Comparison of ENCODE assay signal across 31 cellular contexts in genomic region chr3:141326626-141327025, GRCh38. TPM values are rescaled to one million over a fixed set of nuclear protein-coding genes. Genes with fewer than 3 reads are reported as not detected.
DNase-seq lines count a peak whose midpoint lies in the region; ATAC-seq, FAIRE-seq and TF ChIP-seq lines count a peak whose summit lies in the region.
"Had no signal": no experiment of that assay in that cellular context is flagged by ENCODE, and none has a peak within 500 bp of the region (broad histone marks: within the 10 kb centered on the region; RNA-seq: fewer than 3 reads in every experiment).

No MANE protein-coding gene starts in this region.

- no peaks in the 10 kb centered on the region for H4K20me1 ChIP-seq in K562 (replicated peaks; ENCODE audit: control insufficient read depth, insufficient read depth, low read length)

- H3K4me2 ChIP-seq in K562 (ENCODE audit: insufficient read depth, low read length), result no peak overlapping the region
- H3K4me2 ChIP-seq: smooth muscle cell had no signal

- 62% methylated on average over 3 of the region's 3 CpGs for WGBS in K562 (ENCODE audit: insufficient coverage, low coverage, missing lambda C conversion rate)
- 21 to 44% (median 35%) methylated on average over 3 of the region's 3 CpGs for WGBS in small intestine, 3 donors

- H3K9me3 ChIP-seq in K562 (replicated peaks; ENCODE audit: control insufficient read depth, insufficient read depth, low read depth, low read length), result no peaks in the 10 kb centered on the region
- no peaks in the 10 kb centered on the region for H3K9me3 ChIP-seq in small intestine (ENCODE audit: control insufficient read depth, low read depth)
- H3K9me3 ChIP-seq: breast epithelium, lower lobe of right lung, suprapubic skin had no signal

- peaks cover 12% of the 10 kb centered on the region for H3K4me1 Mint-ChIP-seq in activated CD4-positive, alpha-beta T cell treated with anti-CD3 and anti-CD28 coated beads, Interleukin-2, amount 10 ng/mL, durations not matched to agents 24 days and 14 days
- H3K4me1 Mint-ChIP-seq: CD14-positive monocyte had no signal

- H3K4me1 ChIP-seq in K562 (replicated peaks in 1 of 2; ENCODE audit: control insufficient read depth in 2 of 2, insufficient read depth in 2 of 2, low read length in 2 of 2), result peaks cover 0 to 29% of the 10 kb centered on the region in 2 experiments; a peak in 4 of 5 replicates
- H3K4me1 ChIP-seq in small intestine (ENCODE audit: control insufficient read depth in 2 of 2, insufficient read depth in 1 of 2, low read depth in 1 of 2, low read length in 1 of 2), result peaks cover 6 to 13% of the 10 kb centered on the region in 2 donors
- H3K4me1 ChIP-seq: breast epithelium, parathyroid adenoma had no signal

- no peaks in the 10 kb centered on the region for H3K9me1 ChIP-seq in K562 (ENCODE audit: control insufficient read depth, insufficient read depth, low read length)

- BruUV-seq in K562 (replicated peaks; lab: Mats Ljungman, UMichigan), result no TSS peak

- H3K27ac ChIP-seq in K562 (ENCODE audit: extremely low read depth, low read depth, low read length) (no peak overlapping the region), small intestine (ENCODE audit: low read depth in 1 of 2, low read length in 1 of 2) (peak overlapping the region in 1 of 2 donors; percentile 24)
- H3K27ac ChIP-seq: breast epithelium, lower lobe of right lung, parathyroid adenoma, suprapubic skin had no signal

- no peak for TF ChIP-seq RAD21 in K562 (CRISPR knock-in tag; conservative IDR thresholded peaks at IDR 0.05 in 1 of 2, IDR thresholded peaks at IDR 0.05 in 1 of 2)

- H3K4me3 ChIP-seq in K562 (no peak overlapping the region), kidney epithelial cell (ENCODE audit: low read depth, low read length) (peak overlapping the region; percentile 51), small intestine (ENCODE audit: low read depth in 1 of 2, low read length in 2 of 2) (no peak overlapping the region)
- H3K4me3 ChIP-seq: breast epithelium, lower lobe of right lung, suprapubic skin had no signal

- FAIRE-seq in K562 (lab: Jason Lieb, UNC) (no peak), small intestine (lab: Jason Lieb, UNC) (no peak)

- no peak for TF ChIP-seq EP300 in K562 (IDR thresholded peaks at IDR 0.05; ENCODE audit: low read length)

- H3K9me3 Mint-ChIP-seq in activated CD4-positive, alpha-beta T cell treated with anti-CD3 and anti-CD28 coated beads, Interleukin-2, amount 10 ng/mL, durations not matched to agents 24 days and 14 days, result no peaks in the 10 kb centered on the region
- H3K9me3 Mint-ChIP-seq: activated T-helper 2 cell treated with anti-CD3 and anti-CD28 coated beads, Interferon-gamma antibody, Interleukin-2, Interleukin-4, amounts not matched to agents 10 μg/mL and 5 μg/mL and 100 μg/mL, durations not matched to agents 14 hours and 24 hours and 36 hours; CD14-positive monocyte had no signal

- DNase-seq in DMS53 (lab: John Stamatoyannopoulos, UW), result peak; percentile 21
- no peak for DNase-seq in DMS53 treated with DMSO at 0.1 percent for 48 hours (lab: John Stamatoyannopoulos, UW; ENCODE audit: unreplicated experiment)
- no peak for DNase-seq in K562 (ENCODE audit: extremely low read depth in 1 of 4, low spot score in 3 of 4)
- no peak for DNase-seq in kidney epithelial cell (ENCODE audit: low read depth)
- DNase-seq in small intestine, result peak; percentile 36
- DNase-seq in activated CD4-positive, alpha-beta T cell treated with anti-CD3 and anti-CD28 coated beads, Interleukin-2, amount 10 ng/mL, durations not matched to agents 24 days and 14 days, result no peak
- DNase-seq in activated T-cell treated with anti-CD3 and anti-CD28 coated beads, Interleukin-2, amount 50 U/mL, for 1 hour, result no peak
- no peak for DNase-seq in activated naive CD4-positive, alpha-beta T cell (lab: John Stamatoyannopoulos, UW)
- DNase-seq: 8988T; activated CD4-positive, CD25-positive, alpha-beta regulatory T cell treated with anti-CD3 and anti-CD28 coated beads, Interleukin-2, amount 50 U/mL, for 72 hours; activated CD8-positive, alpha-beta T cell treated with anti-CD3 and anti-CD28 coated beads for 36 hours; amygdala; foreskin fibroblast; head of caudate nucleus; Kasumi-1; kidney; lower lobe of right lung; MV-4-11; NCI-H1436 treated with DMSO at 0.1 percent for 48 hours; NCI-H510A; OCI-M1; retina; stimulated activated naive CD4-positive, alpha-beta T cell; T-helper 17 cell had no signal

- intact Hi-C loops in K562 (cut with micrococcal nuclease), result no loop called here
- intact Hi-C loops in activated CD4-positive, alpha-beta T cell treated with anti-CD3 and anti-CD28 coated beads, Interleukin-2, amount 10 ng/mL, durations not matched to agents 24 days and 14 days (cut with micrococcal nuclease), result no loop called here

- TF ChIP-seq CTCF in K562 (IDR thresholded peaks at IDR 0.05 in 2 of 3, conservative IDR thresholded peaks at IDR 0.05 in 1 of 3; ENCODE audit: insufficient read depth in 2 of 3, low read depth in 1 of 3, low read length in 3 of 3) (no peak), kidney epithelial cell (IDR thresholded peaks at IDR 0.05; ENCODE audit: insufficient read depth, low read length, poor library complexity, severe bottlenecking) (no peak)

- in situ Hi-C loops in K562 (cut with MboI), result no loop called here

- H3K79me2 ChIP-seq in K562 (ENCODE audit: control insufficient read depth, insufficient read depth, low read length), result no peaks in the 10 kb centered on the region
- H3K79me2 ChIP-seq: parathyroid adenoma had no signal

- no peak for TF ChIP-seq POLR2A in K562 (conservative IDR thresholded peaks at IDR 0.05)

- H3K27ac Mint-ChIP-seq in activated CD4-positive, alpha-beta T cell treated with anti-CD3 and anti-CD28 coated beads, Interleukin-2, amount 10 ng/mL, durations not matched to agents 24 days and 14 days, result no peak overlapping the region
- H3K27ac Mint-ChIP-seq: activated CD8-positive, alpha-beta T cell treated with anti-CD3 and anti-CD28 coated beads for 36 hours; activated naive CD4-positive, alpha-beta T cell treated with anti-CD3 and anti-CD28 coated beads, Interleukin-2, amount 50 U/mL, for 72 hours; activated T-helper 2 cell treated with anti-CD3 and anti-CD28 coated beads, Interferon-gamma antibody, Interleukin-2, Interleukin-4, amounts not matched to agents 10 μg/mL and 5 μg/mL and 100 μg/mL, durations not matched to agents 14 hours and 24 hours and 36 hours; CD14-positive monocyte; T-helper 17 cell had no signal

- H3K36me3 Mint-ChIP-seq in activated CD4-positive, alpha-beta T cell treated with anti-CD3 and anti-CD28 coated beads, Interleukin-2, amount 10 ng/mL, durations not matched to agents 24 days and 14 days (ENCODE audit: low read depth), result no peaks in the 10 kb centered on the region
- H3K36me3 Mint-ChIP-seq: activated naive CD4-positive, alpha-beta T cell treated with anti-CD3 and anti-CD28 coated beads, Interleukin-2, amount 50 U/mL, for 72 hours; CD14-positive monocyte had no signal

- H3K27me3 Mint-ChIP-seq in activated CD4-positive, alpha-beta T cell treated with anti-CD3 and anti-CD28 coated beads, Interleukin-2, amount 10 ng/mL, durations not matched to agents 24 days and 14 days, result no peaks in the 10 kb centered on the region
- H3K27me3 Mint-ChIP-seq: activated CD8-positive, alpha-beta T cell treated with anti-CD3 and anti-CD28 coated beads for 36 hours had no signal

- no peaks in the 10 kb centered on the region for H3K27me3 ChIP-seq in K562 (ENCODE audit: control insufficient read depth in 2 of 2, insufficient read depth in 2 of 2, low read length in 2 of 2)
- H3K27me3 ChIP-seq in kidney epithelial cell (ENCODE audit: control insufficient read depth, insufficient read depth, low read length), result no peaks in the 10 kb centered on the region
- H3K27me3 ChIP-seq in small intestine (ENCODE audit: control insufficient read depth in 2 of 2, insufficient read depth in 2 of 2, low read length in 2 of 2), result no peaks in the 10 kb centered on the region
- H3K27me3 ChIP-seq: breast epithelium, suprapubic skin had no signal

- H3K4me3 Mint-ChIP-seq in activated CD4-positive, alpha-beta T cell treated with anti-CD3 and anti-CD28 coated beads, Interleukin-2, amount 10 ng/mL, durations not matched to agents 24 days and 14 days, result no peak overlapping the region
- H3K4me3 Mint-ChIP-seq: activated CD8-positive, alpha-beta T cell treated with anti-CD3 and anti-CD28 coated beads for 36 hours; CD14-positive monocyte; T-helper 17 cell had no signal

- H3K9ac ChIP-seq in K562 (ENCODE audit: insufficient read depth in 1 of 2, low read depth in 2 of 2, low read length in 2 of 2), result no peak overlapping the region
- H3K9ac ChIP-seq: parathyroid adenoma had no signal

- CTCF ChIA-PET in K562 (lab: Yijun Ruan, JAX; ENCODE audit: low intra/inter-chr PET ratio), result no interaction called here

- POLR2A ChIA-PET in K562 (lab: Yijun Ruan, JAX), result no interaction called here

- H2AFZ ChIP-seq in K562 (ENCODE audit: low read depth, low read length), result peak overlapping the region; percentile 20; the same call in 1 of the 2 replicates
- H2AFZ ChIP-seq: parathyroid adenoma had no signal

- no peak for ATAC-seq in K562
- ATAC-seq: activated CD8-positive, alpha-beta T cell treated with anti-CD3 and anti-CD28 coated beads for 36 hours; activated naive CD4-positive, alpha-beta T cell treated with anti-CD3 and anti-CD28 coated beads, Interleukin-2, amount 50 U/mL, for 72 hours; lower lobe of right lung; T-helper 17 cell had no signal

- H3K36me3 ChIP-seq in K562 (ENCODE audit: control insufficient read depth, insufficient read depth, low read length) (no peaks in the 10 kb centered on the region), kidney epithelial cell (ENCODE audit: control insufficient read depth, insufficient read depth, low read length) (no peaks in the 10 kb centered on the region), small intestine (ENCODE audit: control insufficient read depth in 2 of 2, insufficient read depth in 2 of 2, low read length in 2 of 2) (no peaks in the 10 kb centered on the region)
- H3K36me3 ChIP-seq: breast epithelium, lower lobe of right lung, suprapubic skin had no signal

RNA-seq across cellular contexts. Expression of gene ZBTB38, which starts 41.7 kb away (rescaled TPM):
- 53.5 and 97.8 TPM in 2 replicates for total RNA-seq in K562 (2011; cell fraction: chromatin; rRNA removed; ENCODE audit: low replicate concordance)
- 22.0 and 29.1 TPM in 2 replicates for total RNA-seq in K562 (2011; cell fraction: nucleolus; rRNA removed)
- total RNA-seq in K562 (2011; cell fraction: nucleoplasm; rRNA removed), result 61.7 and 84.8 TPM in 2 replicates
- total RNA-seq in K562 (2014; rRNA removed) (22.9 and 24.8 TPM in 2 replicates), K562 (2014; rRNA removed; fragmentation: Illumina TruSeq; extraction: Trizol) (39.4 and 43.6 TPM in 2 replicates), K562 (2015; rRNA removed; fragmentation: Illumina TruSeq; extraction: Trizol) (33.5 and 33.7 TPM in 2 replicates), K562 (2021) (30.7 and 36.3 TPM in 2 replicates), kidney epithelial cell (85.4 and 87.0 TPM in 2 replicates)
- polyA plus RNA-seq in K562 (2011; rRNA removed) (18.0 and 22.5 TPM in 2 replicates), K562 (2014; fragmentation: Illumina TruSeq; extraction: Trizol) (24.0 and 26.2 TPM in 2 replicates), K562 (2014; fragmentation: Nextera tagmentation; extraction: Ambion mirVana) (10 to 100 TPM; 14.2 to 17.9 TPM), K562 (2014; rRNA removed) (12.1 and 12.6 TPM in 2 replicates), small intestine (10 to 100 TPM; 11.9 to 24.9 (median 18.8) TPM)
- polyA plus RNA-seq in K562 (2011; cell fraction: cytosol; rRNA removed), result 6.7 and 14.9 TPM in 2 replicates
- polyA plus RNA-seq in K562 (2011; cell fraction: nucleus; rRNA removed), result 22.7 and 28.6 TPM in 2 replicates
- 19.0 and 21.1 TPM in 2 replicates for polyA plus RNA-seq in K562 (2012)
- 64.1 and 109 TPM in 2 replicates for polyA minus RNA-seq in K562 (2011; rRNA and poly(A)+ RNA removed)
- 27.8 and 34.9 TPM in 2 replicates for polyA minus RNA-seq in K562 (2011; cell fraction: cytosol; rRNA and poly(A)+ RNA removed)
- polyA minus RNA-seq in K562 (2011; cell fraction: nucleus; rRNA and poly(A)+ RNA removed), result 35.9 and 61.9 TPM in 2 replicates
- total RNA-seq in activated CD4-positive, alpha-beta T cell treated with anti-CD3 and anti-CD28 coated beads, Interleukin-2, amount 10 ng/mL, durations not matched to agents 24 days and 14 days, result 14.5 and 17.8 TPM in 2 replicates

Comparison
In these comparisons a context has a peak if more than half of its experiments do, and no peak if none do; other contexts are left out.
1. DNase-seq: peak in DMS53 (single experiment) and small intestine (single experiment); none in DMS53 treated with DMSO at 0.1 percent for 48 hours (single experiment), K562 (0 of 4), kidney epithelial cell (single experiment), activated CD4-positive, alpha-beta T cell treated with anti-CD3 and anti-CD28 coated beads, Interleukin-2, amount 10 ng/mL, durations not matched to agents 24 days and 14 days (single experiment), activated T-cell treated with anti-CD3 and anti-CD28 coated beads, Interleukin-2, amount 50 U/mL, for 1 hour (single experiment) and activated naive CD4-positive, alpha-beta T cell (0 of 4).